5 cellular contexts compared by ENCODE assay signal in genomic region chr16:30533748-30534367, GRCh38. TPM values are rescaled to one million over a fixed set of nuclear protein-coding genes. Genes with fewer than 3 reads are reported as not detected.
DNase-seq lines count a peak whose midpoint lies in the region; ATAC-seq and TF ChIP-seq lines count a peak whose summit lies in the region.

No MANE protein-coding gene starts in this region.

- 21 to 30% (median 25%) methylated on average over 20 to 29 of the region's 29 CpGs for WGBS in heart left ventricle, 4 donors

- H3K9me3 ChIP-seq in heart left ventricle (no peaks in the 10 kb centered on the region), thoracic aorta (no peaks in the 10 kb centered on the region)

- peak overlapping the region; percentile 31 to 94 (median 82) for H3K4me3 ChIP-seq in heart left ventricle
- peak overlapping the region; percentile 74 for H3K4me3 ChIP-seq in thoracic aorta

- peaks cover 0 to 32% (median 20%) of the 10 kb centered on the region in 12 donors for H3K4me1 ChIP-seq in heart left ventricle
- H3K4me1 ChIP-seq in thoracic aorta (ENCODE audit: control insufficient read depth in 1 of 2, low read depth in 2 of 2) = peaks cover 16 to 25% of the 10 kb centered on the region in 2 donors

- H3K36me3 ChIP-seq in heart left ventricle = peaks cover 0 to 28% (median 23%) of the 10 kb centered on the region in 9 donors
- peaks cover 9% of the 10 kb centered on the region for H3K36me3 ChIP-seq in thoracic aorta

- H3K27me3 ChIP-seq in heart left ventricle (no peaks in the 10 kb centered on the region), thoracic aorta (replicated peaks; ENCODE audit: insufficient read depth) (no peaks in the 10 kb centered on the region)

- no peak for TF ChIP-seq POLR2A in heart left ventricle (IDR thresholded peaks at IDR 0.05)

- peak; percentile 17 for ATAC-seq in GM21723 (IDR thresholded peaks at IDR 0.05; ENCODE audit: unreplicated experiment)
- peak in 2 of 4 donors; percentile 2 to 3 for ATAC-seq in heart left ventricle
- no peak for ATAC-seq in thoracic aorta (ENCODE audit: insufficient number of reproducible peaks, low FRiP score, low read depth)

- intact Hi-C loops in heart left ventricle (cut with DNase I) = loop anchor here in 9 of 10 donors (1.0 to 10.0 kb wide), 8 partner anchors 23 to 103 kb away; partner anchors contain the start of genes ZNF764 (in 5 of the 9), ZNF688 (in 4 of the 9) and DCTPP1 (in 1 of the 9)

- H3K27ac ChIP-seq in heart left ventricle = peak overlapping the region; percentile 86 to 99 (median 94)
- peak overlapping the region; percentile 91 to 94 for H3K27ac ChIP-seq in thoracic aorta

- TF ChIP-seq CTCF in heart left ventricle (IDR thresholded peaks at IDR 0.05) = no peak
- no peak for TF ChIP-seq CTCF in thoracic aorta (IDR thresholded peaks at IDR 0.05)

- DNase-seq in OCI-M1 (lab: John Stamatoyannopoulos, UW) (peak; percentile 61), heart left ventricle (peak in 1 of 5 donors; percentile 67), thoracic aorta (ENCODE audit: low spot score) (no peak), middle frontal gyrus (ENCODE audit: extremely low spot score, low spot score) (no peak)

RNA-seq across cellular contexts. Expression of gene ZNF747, which starts 0.8 kb away (rescaled TPM):
- 10 to 100 TPM in 5 of 9 donors, 1 to 10 TPM in 4; 8.6 to 15.2 (median 10.5) TPM for total RNA-seq in heart left ventricle
- 1 to 10 TPM; 8.9 to 9.5 TPM for polyA plus RNA-seq in heart left ventricle
- 10 to 100 TPM; 16.8 to 18.3 TPM for total RNA-seq in thoracic aorta

RNA-seq across cellular contexts. Expression of gene ZNF768, which starts 7.5 kb away (rescaled TPM):
- total RNA-seq in heart left ventricle (10 to 100 TPM; 38.9 to 67.0 (median 47.8) TPM), thoracic aorta (10 to 100 TPM; 25.0 to 36.3 TPM)
- polyA plus RNA-seq in heart left ventricle = 10 to 100 TPM; 60.9 to 88.2 TPM

RNA-seq across cellular contexts. Expression of gene ZNF764, which starts 24.3 kb away (rescaled TPM):
- total RNA-seq in heart left ventricle = 10 to 100 TPM in 6 of 9 donors, 1 to 10 TPM in 3; 8.5 to 17.2 (median 12.3) TPM
- 1 to 10 TPM; 7.4 to 8.7 TPM for polyA plus RNA-seq in heart left ventricle
- 1 to 10 TPM; 8.5 to 9.6 TPM for total RNA-seq in thoracic aorta

RNA-seq across cellular contexts. Expression of gene ZNF688, which starts 37.7 kb away (rescaled TPM):
- total RNA-seq in heart left ventricle = 10 to 100 TPM in 8 of 9 donors, 1 to 10 TPM in 1; 10.0 to 14.3 (median 11.6) TPM
- 10 to 100 TPM in 1 of 2 donors, 1 to 10 TPM in 1; 7.6 to 15.7 TPM for polyA plus RNA-seq in heart left ventricle
- 10 to 100 TPM in 1 of 2 donors, 1 to 10 TPM in 1; 9.2 to 24.2 TPM for total RNA-seq in thoracic aorta

RNA-seq across cellular contexts. Expression of gene ZNF785, which starts 51.6 kb away (rescaled TPM):
- 10 to 100 TPM in 1 of 9 donors, 1 to 10 TPM in 8; 2.9 to 10.9 (median 4.8) TPM for total RNA-seq in heart left ventricle
- 1 to 10 TPM; 3.0 to 4.5 TPM for polyA plus RNA-seq in heart left ventricle
- total RNA-seq in thoracic aorta = 10 to 100 TPM; 10.9 to 15.6 TPM
